17 cellular contexts compared by ENCODE assay signal in genomic region chr10:46220187-46220586, GRCh38.
A peak's percentile ranks its signal among the peaks of the same experiment; 100 is the strongest.
DNase-seq lines count a peak whose midpoint lies in the region; ATAC-seq, FAIRE-seq and TF ChIP-seq lines count a peak whose summit lies in the region.
"Had no signal": no experiment of that assay in that cellular context is flagged by ENCODE, and none has a peak within 500 bp of the region (broad histone marks: within the 10 kb centered on the region; RNA-seq: fewer than 3 reads in every experiment).

No MANE protein-coding gene starts in this region.

- no peak for FAIRE-seq in HepG2 (lab: Jason Lieb, UNC)
- FAIRE-seq: A549, RCC 7860 had no signal

- TF ChIP-seq CTCF in heart left ventricle (IDR thresholded peaks at IDR 0.05): no peak
- TF ChIP-seq CTCF in Loucy (conservative IDR thresholded peaks at IDR 0.05; ENCODE audit: low read length): no peak
- no peak for TF ChIP-seq CTCF in HepG2 (CRISPR knock-in tag; IDR thresholded peaks at IDR 0.05)
- no peak for TF ChIP-seq CTCF in ovary (IDR thresholded peaks at IDR 0.05)

- CTCF ChIA-PET in HepG2 (lab: Yijun Ruan, JAX; ENCODE audit: low intra/inter-chr PET ratio, low total read pairs): no interaction called here

- no peaks in the 10 kb centered on the region for H3K36me3 Mint-ChIP-seq in stimulated activated effector memory CD8-positive, alpha-beta T cell treated with anti-CD3 and anti-CD28 coated beads, Interleukin-12 subunit alpha, Interleukin-12 subunit beta, amount 100 ng/mL, for 72 hours

- H3K9me2 ChIP-seq in Loucy (replicated peaks; ENCODE audit: low read depth, low read length) (no peaks in the 10 kb centered on the region), GM23248 (ENCODE audit: insufficient read depth) (no peaks in the 10 kb centered on the region)

- H3K27me3 ChIP-seq in heart left ventricle: no peaks in the 10 kb centered on the region
- no peaks in the 10 kb centered on the region for H3K27me3 ChIP-seq in Loucy (ENCODE audit: insufficient read depth, low read length, poor library complexity, severe bottlenecking)
- peaks cover 0 to 27% of the 10 kb centered on the region in 2 experiments; a peak in 3 of 5 replicates for H3K27me3 ChIP-seq in HepG2 (ENCODE audit: control insufficient read depth in 1 of 2, insufficient read depth in 2 of 2, low read length in 2 of 2)
- H3K27me3 ChIP-seq in ovary: no peaks in the 10 kb centered on the region
- peaks cover 12% of the 10 kb centered on the region for H3K27me3 ChIP-seq in GM23248 (replicated peaks; ENCODE audit: insufficient read depth)

- WGBS in heart left ventricle, 4 donors: 77 to 100% (median 86%) methylated on average over 3 to 5 of the region's 5 CpGs
- 13% methylated on average over 2 of the region's 5 CpGs for WGBS in HepG2 (ENCODE audit: low lambda C conversion rate)
- 83 to 92% (median 92%) methylated on average over 5 of the region's 5 CpGs for WGBS in ovary, 3 donors
- 46 to 69% methylated on average over 5 of the region's 5 CpGs for WGBS in GM23248 (ENCODE audit: low coverage in 1 of 2, low lambda C conversion rate in 2 of 2, missing lambda C conversion rate in 2 of 2), 2 experiments

- no peaks in the 10 kb centered on the region for H4K20me1 ChIP-seq in Loucy (ENCODE audit: insufficient read depth, low read length, poor library complexity, severe bottlenecking)
- H4K20me1 ChIP-seq in HepG2 (ENCODE audit: insufficient read depth, low read length): no peaks in the 10 kb centered on the region
- H4K20me1 ChIP-seq in GM23248 (ENCODE audit: insufficient read depth): no peaks in the 10 kb centered on the region

- H3F3A ChIP-seq in Loucy (ENCODE audit: low read depth) (0 out of 2 replicates have a peak, but pooled peaks cover 3% of the 10 kb centered on the region), GM23248 (ENCODE audit: insufficient read depth) (no peaks in the 10 kb centered on the region)

- no peak overlapping the region for H3K27ac Mint-ChIP-seq in stimulated activated effector memory CD8-positive, alpha-beta T cell treated with anti-CD3 and anti-CD28 coated beads, Interleukin-12 subunit alpha, Interleukin-12 subunit beta, amount 100 ng/mL, for 72 hours

- H3K4me3 ChIP-seq in heart left ventricle (no peak overlapping the region), Loucy (ENCODE audit: low read length, poor library complexity, severe bottlenecking) (no peak overlapping the region), HepG2 (replicated peaks in 1 of 3; ENCODE audit: insufficient read depth in 1 of 3, low read depth in 2 of 3, low read length in 3 of 3) (no peak overlapping the region), ovary (no peak overlapping the region), GM23248 (no peak overlapping the region)
- H3K4me3 ChIP-seq: A549 had no signal

- intact Hi-C loops in left ventricle myocardium superior (cut with micrococcal nuclease): no loop called here
- intact Hi-C loops in heart left ventricle (cut with DNase I): no loop called here
- intact Hi-C loops in HepG2 (cut with micrococcal nuclease; ENCODE audit: unreplicated experiment): loop anchor here (10.0 kb wide), 1 partner anchor 195 kb away; no protein-coding TSS in a partner anchor
- intact Hi-C loops in ovary (cut with DNase I): no loop called here

- H3K4me1 ChIP-seq in heart left ventricle (no peaks in the 10 kb centered on the region), Loucy (ENCODE audit: insufficient read depth, low read length, poor library complexity, severe bottlenecking) (peaks cover 43% of the 10 kb centered on the region), HepG2 (ENCODE audit: insufficient read depth, low read length) (peaks cover 19% of the 10 kb centered on the region), ovary (ENCODE audit: insufficient read depth) (no peaks in the 10 kb centered on the region), GM23248 (ENCODE audit: insufficient read depth) (peaks cover 10% of the 10 kb centered on the region)
- H3K4me1 ChIP-seq: A549 had no signal

- H3K27ac ChIP-seq in heart left ventricle (no peak overlapping the region), HepG2 (ENCODE audit: extremely low read length, insufficient read depth, low read length) (no peak overlapping the region), ovary (no peak overlapping the region), GM23248 (no peak overlapping the region)
- H3K27ac ChIP-seq: A549, C4-2B had no signal

- peak overlapping the region; percentile 84 for H3K4me2 ChIP-seq in Loucy (ENCODE audit: low read depth, low read length, poor library complexity, severe bottlenecking)
- H3K4me2 ChIP-seq in HepG2 (ENCODE audit: low read depth, low read length): no peak overlapping the region
- no peak overlapping the region for H3K4me2 ChIP-seq in GM23248 (ENCODE audit: unreplicated experiment)
- H3K4me2 ChIP-seq: A549 had no signal

- BruUV-seq in HepG2 (replicated peaks; lab: Mats Ljungman, UMichigan): no TSS peak

- in situ Hi-C loops in HepG2 (cut with HindIII; ENCODE audit: extremely low pct_ligation_motif_present, low pct_unique_long_range_greater_than_20kb) (no loop called here), GM23248 (cut with MboI) (no loop called here)

- H3K4me1 Mint-ChIP-seq in stimulated activated effector memory CD8-positive, alpha-beta T cell treated with anti-CD3 and anti-CD28 coated beads, Interleukin-12 subunit alpha, Interleukin-12 subunit beta, amount 100 ng/mL, for 72 hours: peaks cover 39% of the 10 kb centered on the region

- H2AFZ ChIP-seq in Loucy (ENCODE audit: low read length): no peak overlapping the region
- H2AFZ ChIP-seq in HepG2 (ENCODE audit: low read length): no peak overlapping the region
- no peak overlapping the region for H2AFZ ChIP-seq in GM23248

- TF ChIP-seq POLR2A in heart left ventricle (IDR thresholded peaks at IDR 0.05) (no peak), HepG2 (IDR thresholded peaks at IDR 0.05; ENCODE audit: insufficient read depth in 1 of 2, low read depth in 2 of 2, low read length in 2 of 2) (no peak), ovary (IDR thresholded peaks at IDR 0.05) (no peak)

- no peaks in the 10 kb centered on the region for H3K9me3 ChIP-seq in heart left ventricle
- H3K9me3 ChIP-seq in Loucy (ENCODE audit: insufficient read depth, low read depth, low read length): no peaks in the 10 kb centered on the region
- no peaks in the 10 kb centered on the region for H3K9me3 ChIP-seq in HepG2 (ENCODE audit: low read length)
- H3K9me3 ChIP-seq in ovary: no peaks in the 10 kb centered on the region
- no peaks in the 10 kb centered on the region for H3K9me3 ChIP-seq in GM23248 (ENCODE audit: low read depth)
- H3K9me3 ChIP-seq: A549 had no signal

- H3K36me3 ChIP-seq in heart left ventricle: no peaks in the 10 kb centered on the region
- H3K36me3 ChIP-seq in Loucy (ENCODE audit: insufficient read depth, low read length): 0 out of 2 replicates have a peak, but pooled peaks cover 4% of the 10 kb centered on the region
- no peaks in the 10 kb centered on the region for H3K36me3 ChIP-seq in HepG2 (replicated peaks in 1 of 2; ENCODE audit: control insufficient read depth in 1 of 2, insufficient read depth in 2 of 2, low read length in 2 of 2)
- H3K36me3 ChIP-seq in ovary: no peaks in the 10 kb centered on the region
- H3K36me3 ChIP-seq in GM23248 (ENCODE audit: low read depth): no peaks in the 10 kb centered on the region

- H3K79me2 ChIP-seq in Loucy (ENCODE audit: insufficient read depth, low read length): no peaks in the 10 kb centered on the region
- H3K79me2 ChIP-seq in HepG2 (ENCODE audit: insufficient read depth, low read length): no peaks in the 10 kb centered on the region
- H3K79me2 ChIP-seq in GM23248 (ENCODE audit: insufficient read depth): no peaks in the 10 kb centered on the region

- POLR2A ChIA-PET in HepG2 (lab: Yijun Ruan, JAX): no interaction called here

- no peak for TF ChIP-seq RAD21 in HepG2 (CRISPR knock-in tag; IDR thresholded peaks at IDR 0.05)

- ATAC-seq in left ventricle myocardium superior (no peak), heart left ventricle (no peak), HepG2 (peak; percentile 17; the same call in 2 of the 3 replicates)
- no peak for ATAC-seq in stimulated activated effector memory CD8-positive, alpha-beta T cell treated with anti-CD3 and anti-CD28 coated beads, Interleukin-12 subunit alpha, Interleukin-12 subunit beta, amount 100 ng/mL, for 72 hours
- ATAC-seq: Right ventricle myocardium inferior had no signal

- H3K9me3 Mint-ChIP-seq in stimulated activated effector memory CD8-positive, alpha-beta T cell treated with anti-CD3 and anti-CD28 coated beads, Interleukin-12 subunit alpha, Interleukin-12 subunit beta, amount 100 ng/mL, for 72 hours: no peaks in the 10 kb centered on the region

- no peak overlapping the region for H3K4me3 Mint-ChIP-seq in stimulated activated effector memory CD8-positive, alpha-beta T cell treated with anti-CD3 and anti-CD28 coated beads, Interleukin-12 subunit alpha, Interleukin-12 subunit beta, amount 100 ng/mL, for 72 hours

- peak overlapping the region; percentile 67 for H3K9ac ChIP-seq in Loucy (ENCODE audit: low read depth, low read length, poor library complexity, severe bottlenecking)
- no peak overlapping the region for H3K9ac ChIP-seq in HepG2 (ENCODE audit: insufficient read depth, low read depth, low read length)
- no peak overlapping the region for H3K9ac ChIP-seq in GM23248

- TF ChIP-seq EP300 in HepG2 (IDR thresholded peaks at IDR 0.05; ENCODE audit: low read depth in 2 of 2, low read length in 2 of 2): no peak
- no peak for TF ChIP-seq EP300 in HepG2 (CRISPR knock-in tag; IDR thresholded peaks at IDR 0.05; ENCODE audit: borderline replicate concordance)
- no peak for TF ChIP-seq EP300 in ovary (IDR thresholded peaks at IDR 0.05)

- peak; percentile 15 for DNase-seq in left ventricle myocardium superior
- no peak for DNase-seq in heart left ventricle
- DNase-seq in HepG2 (ENCODE audit: low spot score): no peak
- DNase-seq in NCI-H82 treated with DMSO at 0.1 percent for 48 hours (lab: John Stamatoyannopoulos, UW; ENCODE audit: unreplicated experiment): no peak
- no peak for DNase-seq in ovary
- no peak for DNase-seq in stimulated activated effector memory CD8-positive, alpha-beta T cell treated with anti-CD3 and anti-CD28 coated beads, Interleukin-12 subunit alpha, Interleukin-12 subunit beta, amount 100 ng/mL, for 72 hours (ENCODE audit: low spot score in 2 of 2)
- no peak for DNase-seq in GM23248
- DNase-seq: DMS79 treated with DMSO at 0.1 percent for 48 hours, NCI-H1105, NCI-H1694, NCI-H510A, NCI-H748 treated with DMSO at 0.1 percent for 48 hours had no signal

TF ChIP-seq in HepG2, 621 proteins besides CTCF, POLR2A, EP300 and RAD21 (continues in another document):
- no peak for TF ChIP-seq MLLT10 (CRISPR knock-in tag; IDR thresholded peaks at IDR 0.05)
- no peak for TF ChIP-seq HOXA9 (CRISPR knock-in tag; IDR thresholded peaks at IDR 0.05; ENCODE audit: borderline replicate concordance)
- no peak for TF ChIP-seq TOPORS (CRISPR knock-in tag; IDR thresholded peaks at IDR 0.05)
- no peak for TF ChIP-seq TAF1 (CRISPR knock-in tag; IDR thresholded peaks at IDR 0.05)
- no peak for TF ChIP-seq ZBTB7A (CRISPR knock-in tag; IDR thresholded peaks at IDR 0.05)
- no peak for TF ChIP-seq ZNF773 (CRISPR knock-in tag; IDR thresholded peaks at IDR 0.05; ENCODE audit: borderline replicate concordance)
- TF ChIP-seq GABPA (IDR thresholded peaks at IDR 0.05; ENCODE audit: low read depth, low read length): no peak
- TF ChIP-seq GABPA (CRISPR knock-in tag; IDR thresholded peaks at IDR 0.05; ENCODE audit: low read depth): no peak
- TF ChIP-seq ZMYM4 (CRISPR knock-in tag; IDR thresholded peaks at IDR 0.05): no peak
- no peak for TF ChIP-seq RBFOX2 (IDR thresholded peaks at IDR 0.05; ENCODE audit: low read depth, low read length)
